25 cellular contexts compared by ENCODE assay signal in genomic region chr18:79823120-79823519, GRCh38.
"Had no signal": no experiment of that assay in that cellular context is flagged by ENCODE, and none has a peak within 500 bp of the region (broad histone marks: within the 10 kb centered on the region; RNA-seq: fewer than 3 reads in every experiment).

No MANE protein-coding gene starts in this region.

- H3K27ac Mint-ChIP-seq: activated CD8-positive, alpha-beta T cell treated with anti-CD3 and anti-CD28 coated beads, Interleukin-2, amount 10 ng/mL, durations not matched to agents 7 days and 5 days; activated naive CD8-positive, alpha-beta T cell treated with anti-CD3 and anti-CD28 coated beads, Interleukin-2, amount 50 U/mL, for 24 hours; activated T-helper 1 cell treated with anti-CD3 and anti-CD28 coated beads, Interleukin-12 subunit alpha, Interleukin-12 subunit beta, Interleukin-2, Interleukin-4 antibody, amounts not matched to agents 30 ng/mL and 10 ng/mL and 1 ng/mL, durations not matched to agents 14 hours and 24 hours and 36 hours; naive thymus-derived CD4-positive, alpha-beta T cell; neural progenitor cell; progenitor cell of endocrine pancreas; stimulated activated naive B cell treated with anti-CD40 and anti-IgM and Interleukin-4, amounts not matched to agents 10 μg/mL and 1 μg/mL and 100 μg/mL, for 72 hours; type B pancreatic cell had no signal

- H3K4me3 Mint-ChIP-seq: activated CD8-positive, alpha-beta T cell treated with anti-CD3 and anti-CD28 coated beads, Interleukin-2, amount 10 ng/mL, durations not matched to agents 7 days and 5 days; activated naive CD8-positive, alpha-beta T cell treated with anti-CD3 and anti-CD28 coated beads, Interleukin-2, amount 50 U/mL, for 24 hours; activated T-helper 1 cell treated with anti-CD3 and anti-CD28 coated beads, Interleukin-12 subunit alpha, Interleukin-12 subunit beta, Interleukin-2, Interleukin-4 antibody, amounts not matched to agents 30 ng/mL and 10 ng/mL and 1 ng/mL, durations not matched to agents 14 hours and 24 hours and 36 hours; naive thymus-derived CD4-positive, alpha-beta T cell; neural progenitor cell; stimulated activated naive B cell treated with anti-CD40 and anti-IgM and Interleukin-4, amounts not matched to agents 10 μg/mL and 1 μg/mL and 100 μg/mL, for 72 hours; type B pancreatic cell had no signal

- H3K4me3 ChIP-seq: gastroesophageal sphincter, lower lobe of right lung, neural progenitor cell, sigmoid colon, smooth muscle cell, testis had no signal

- H3K9me3 Mint-ChIP-seq: activated naive CD8-positive, alpha-beta T cell treated with anti-CD3 and anti-CD28 coated beads, Interleukin-2, amount 50 U/mL, for 24 hours; activated T-helper 1 cell treated with anti-CD3 and anti-CD28 coated beads, Interleukin-12 subunit alpha, Interleukin-12 subunit beta, Interleukin-2, Interleukin-4 antibody, amounts not matched to agents 30 ng/mL and 10 ng/mL and 1 ng/mL, durations not matched to agents 14 hours and 24 hours and 36 hours; naive thymus-derived CD4-positive, alpha-beta T cell; neural progenitor cell; type B pancreatic cell had no signal

- DNase-seq: activated CD4-positive, alpha-beta T cell treated with anti-CD3 and anti-CD28 coated beads, Interleukin-2, amount 50 U/mL, for 1 hour; activated CD4-positive, CD25-positive, alpha-beta regulatory T cell treated with anti-CD3 and anti-CD28 coated beads, Interleukin-2, amount 50 U/mL, for 72 hours; activated CD8-positive, alpha-beta T cell treated with anti-CD3 and anti-CD28 coated beads, Interleukin-2, amount 10 ng/mL, durations not matched to agents 7 days and 5 days; activated gamma-delta T cell; activated naive CD4-positive, alpha-beta T cell treated with anti-CD3 and anti-CD28 coated beads, Interleukin-2, amount 50 U/mL, for 16 hours; activated naive CD8-positive, alpha-beta T cell treated with anti-CD3 and anti-CD28 coated beads, Interleukin-2, amount 50 U/mL, for 24 hours; cerebellar nuclear complex; cortex of kidney; head of caudate nucleus; hypothalamus; lower lobe of right lung; naive thymus-derived CD4-positive, alpha-beta T cell; retina; sigmoid colon; stimulated activated CD4-positive, alpha-beta T cell treated with anti-CD3 and anti-CD28 coated beads, Interleukin-2, amount 100 ng/mL, for 48 hours; stimulated activated CD8-positive, alpha-beta memory T cell treated with anti-CD3 and anti-CD28 coated beads, Interleukin-4, amount 100 ng/mL, for 48 hours; stimulated activated naive B cell treated with anti-CD40 and anti-IgM and Interleukin-4, amounts not matched to agents 10 μg/mL and 1 μg/mL and 100 μg/mL, for 72 hours; testis; WERI-Rb-1 had no signal

- H3K4me1 Mint-ChIP-seq: neural progenitor cell had no signal

- H3K36me3 Mint-ChIP-seq: naive thymus-derived CD4-positive, alpha-beta T cell; neural progenitor cell; type B pancreatic cell had no signal

- H3K27me3 Mint-ChIP-seq: stimulated activated naive B cell treated with anti-CD40 and anti-IgM and Interleukin-4, amounts not matched to agents 10 μg/mL and 1 μg/mL and 100 μg/mL, for 72 hours had no signal

- ATAC-seq: activated CD8-positive, alpha-beta T cell treated with anti-CD3 and anti-CD28 coated beads, Interleukin-2, amount 10 ng/mL, durations not matched to agents 7 days and 5 days; activated naive CD8-positive, alpha-beta T cell treated with anti-CD3 and anti-CD28 coated beads, Interleukin-2, amount 50 U/mL, for 24 hours; gastroesophageal sphincter; naive thymus-derived CD4-positive, alpha-beta T cell; stimulated activated naive B cell treated with anti-CD40 and anti-IgM and Interleukin-4, amounts not matched to agents 10 μg/mL and 1 μg/mL and 100 μg/mL, for 72 hours had no signal
